ENCODE assay signal across 9 cellular contexts in the genomic region with DNA sequence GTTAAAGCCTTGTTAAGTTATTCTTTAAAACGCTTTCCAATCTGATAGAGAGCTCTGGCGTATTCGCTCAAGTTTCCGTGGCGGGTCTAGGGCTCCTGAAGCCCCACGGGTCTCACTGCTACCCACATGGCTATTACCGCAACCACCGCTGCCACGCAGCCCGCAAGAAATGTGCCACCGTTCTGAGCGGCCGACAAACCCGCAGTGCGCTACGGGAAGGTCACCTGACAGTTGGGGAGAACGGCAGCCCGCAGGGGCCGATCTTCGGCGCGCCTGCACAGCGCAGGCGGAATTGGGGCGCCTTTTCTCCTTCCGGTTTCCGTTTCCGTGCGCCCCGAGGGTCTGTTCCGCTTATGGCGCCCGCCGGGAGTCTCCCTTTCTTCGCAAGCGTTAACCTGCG.
DNase-seq lines count a peak whose midpoint lies in the region; ATAC-seq, FAIRE-seq and TF ChIP-seq lines count a peak whose summit lies in the region.
"Had no signal": no experiment of that assay in that cellular context is flagged by ENCODE, and none has a peak within 500 bp of the region (broad histone marks: within the 10 kb centered on the region; RNA-seq: fewer than 3 reads in every experiment).

No MANE protein-coding gene starts in this region.

- peak; percentile 27 for DNase-seq in AG10803 (ENCODE audit: low read depth)
- DNase-seq in RPMI7951 (ENCODE audit: low read depth) = peak; percentile 49
- peak; percentile 30 for DNase-seq in endothelial cell (ENCODE audit: low spot score)
- peak in 2 of 9 donors; percentile 4 to 5 for DNase-seq in naive thymus-derived CD4-positive, alpha-beta T cell
- DNase-seq in NOMO-1 treated with dmso at 0.1 percent for 144 hours (lab: John Stamatoyannopoulos, UW; ENCODE audit: unreplicated experiment) = no peak
- no peak for DNase-seq in GM12892 (ENCODE audit: insufficient read length)
- no peak for DNase-seq in H54 (ENCODE audit: insufficient read length, low spot score)
- no peak for DNase-seq in Calu3

- peak overlapping the region; percentile 61 for H3K27ac Mint-ChIP-seq in endothelial cell (ENCODE audit: unreplicated experiment)
- H3K27ac Mint-ChIP-seq in naive thymus-derived CD4-positive, alpha-beta T cell = no peak overlapping the region
- H3K27ac Mint-ChIP-seq in Calu3 (ENCODE audit: unreplicated experiment) = no peak overlapping the region
- H3K27ac Mint-ChIP-seq: T-helper 2 cell treated with Interferon-gamma antibody and Interleukin-4, amounts not matched to agents 5 μg/mL and 100 μg/mL, for 36 hours had no signal

- H3K4me3 Mint-ChIP-seq in endothelial cell (ENCODE audit: unreplicated experiment) = peak overlapping the region; percentile 79
- peak overlapping the region in 8 of 10 donors; percentile 27 to 76 (median 62) for H3K4me3 Mint-ChIP-seq in naive thymus-derived CD4-positive, alpha-beta T cell
- H3K4me3 Mint-ChIP-seq in Calu3 (ENCODE audit: low read depth, unreplicated experiment) = no peak overlapping the region
- H3K4me3 Mint-ChIP-seq: T-helper 2 cell treated with Interferon-gamma antibody and Interleukin-4, amounts not matched to agents 5 μg/mL and 100 μg/mL, for 36 hours had no signal

- TF ChIP-seq CTCF in AG10803 (conservative IDR thresholded peaks at IDR 0.05; ENCODE audit: low read length) = no peak
- TF ChIP-seq CTCF in endothelial cell (IDR thresholded peaks at IDR 0.05; ENCODE audit: unreplicated experiment) = no peak
- no peak for TF ChIP-seq CTCF in Calu3 (IDR thresholded peaks at IDR 0.05; ENCODE audit: unreplicated experiment)

- TF ChIP-seq POLR2A in GM12892 (IDR thresholded peaks at IDR 0.05; ENCODE audit: low read depth, low read length) (no peak), H54 (IDR thresholded peaks at IDR 0.05; ENCODE audit: low read depth, low read length) (no peak)

- H3K27me3 Mint-ChIP-seq in endothelial cell (ENCODE audit: unreplicated experiment) = no peaks in the 10 kb centered on the region
- peaks cover 0 to 12% (median 0%) of the 10 kb centered on the region in 5 donors for H3K27me3 Mint-ChIP-seq in naive thymus-derived CD4-positive, alpha-beta T cell
- H3K27me3 Mint-ChIP-seq in Calu3 (ENCODE audit: unreplicated experiment) = no peaks in the 10 kb centered on the region

- FAIRE-seq in GM12892 (lab: Jason Lieb, UNC) (no peak), H54 (lab: Jason Lieb, UNC) (no peak)

- H3K9me3 ChIP-seq in naive thymus-derived CD4-positive, alpha-beta T cell (ENCODE audit: control insufficient read depth in 2 of 3, low read length in 3 of 3) = peaks cover 0 to 21% (median 0%) of the 10 kb centered on the region in 3 experiments

- no peaks in the 10 kb centered on the region for H3K4me1 Mint-ChIP-seq in endothelial cell (ENCODE audit: unreplicated experiment)
- peaks cover 0 to 3% (median 0%) of the 10 kb centered on the region in 7 donors for H3K4me1 Mint-ChIP-seq in naive thymus-derived CD4-positive, alpha-beta T cell
- H3K4me1 Mint-ChIP-seq in Calu3 (ENCODE audit: low read depth, unreplicated experiment) = no peaks in the 10 kb centered on the region

- no peaks in the 10 kb centered on the region for H3K4me1 ChIP-seq in naive thymus-derived CD4-positive, alpha-beta T cell (ENCODE audit: control insufficient read depth in 2 of 2, insufficient read depth in 2 of 2, low read length in 2 of 2)

- CTCF ChIA-PET in naive thymus-derived CD4-positive, alpha-beta T cell (lab: Charles Lee) = no interaction called here
- CTCF ChIA-PET in Calu3 (lab: Charles Lee) = no interaction called here

- H3K27me3 ChIP-seq in naive thymus-derived CD4-positive, alpha-beta T cell (ENCODE audit: control insufficient read depth in 2 of 2, insufficient read depth in 2 of 2, low read length in 2 of 2) = no peaks in the 10 kb centered on the region

- peak overlapping the region; percentile 46 for H3K4me3 ChIP-seq in AG10803 (ENCODE audit: low read length)
- no peak overlapping the region for H3K4me3 ChIP-seq in naive thymus-derived CD4-positive, alpha-beta T cell (ENCODE audit: low read length)

- POLR2A ChIA-PET in naive thymus-derived CD4-positive, alpha-beta T cell (lab: Charles Lee) = interaction anchor here (0.7 kb wide), 1 partner anchor 900 kb away, joined by 3 read pairs; no protein-coding TSS in a partner anchor

- ATAC-seq in naive thymus-derived CD4-positive, alpha-beta T cell = no peak

- no peak overlapping the region for H3K27ac ChIP-seq in naive thymus-derived CD4-positive, alpha-beta T cell (ENCODE audit: low read depth, low read length)

- no peaks in the 10 kb centered on the region for H3K36me3 ChIP-seq in naive thymus-derived CD4-positive, alpha-beta T cell (ENCODE audit: control insufficient read depth in 2 of 3, insufficient read depth in 3 of 3, low read length in 3 of 3)

- no TSS peak for BruUV-seq in Calu3 (replicated peaks; lab: Mats Ljungman, UMichigan)

- H3K9me3 Mint-ChIP-seq in endothelial cell (ENCODE audit: unreplicated experiment) (no peaks in the 10 kb centered on the region), Calu3 (ENCODE audit: low read depth, unreplicated experiment) (no peaks in the 10 kb centered on the region)
- H3K9me3 Mint-ChIP-seq in naive thymus-derived CD4-positive, alpha-beta T cell = peaks cover 6 to 76% (median 28%) of the 10 kb centered on the region in 11 donors

- peaks cover 4% of the 10 kb centered on the region for H3K36me3 Mint-ChIP-seq in endothelial cell (ENCODE audit: low read depth, unreplicated experiment)
- H3K36me3 Mint-ChIP-seq in naive thymus-derived CD4-positive, alpha-beta T cell = peaks cover 0 to 8% (median 3%) of the 10 kb centered on the region in 5 donors
- no peaks in the 10 kb centered on the region for H3K36me3 Mint-ChIP-seq in Calu3 (ENCODE audit: insufficient read depth, unreplicated experiment)

- intact Hi-C loops in naive thymus-derived CD4-positive, alpha-beta T cell (cut with micrococcal nuclease) = no loop called here
- intact Hi-C loops in Calu3 (cut with micrococcal nuclease; ENCODE audit: unreplicated experiment) = no loop called here

Comparison
In these comparisons a context has a peak if more than half of its experiments do, and no peak if none do; other contexts are left out.
1. DNase-seq: peak in AG10803 (single experiment), RPMI7951 (single experiment) and endothelial cell (single experiment); none in NOMO-1 treated with dmso at 0.1 percent for 144 hours (single experiment), GM12892 (single experiment), H54 (single experiment) and Calu3 (single experiment).